ENCODE assay signal across 11 cellular contexts in the genomic region with DNA sequence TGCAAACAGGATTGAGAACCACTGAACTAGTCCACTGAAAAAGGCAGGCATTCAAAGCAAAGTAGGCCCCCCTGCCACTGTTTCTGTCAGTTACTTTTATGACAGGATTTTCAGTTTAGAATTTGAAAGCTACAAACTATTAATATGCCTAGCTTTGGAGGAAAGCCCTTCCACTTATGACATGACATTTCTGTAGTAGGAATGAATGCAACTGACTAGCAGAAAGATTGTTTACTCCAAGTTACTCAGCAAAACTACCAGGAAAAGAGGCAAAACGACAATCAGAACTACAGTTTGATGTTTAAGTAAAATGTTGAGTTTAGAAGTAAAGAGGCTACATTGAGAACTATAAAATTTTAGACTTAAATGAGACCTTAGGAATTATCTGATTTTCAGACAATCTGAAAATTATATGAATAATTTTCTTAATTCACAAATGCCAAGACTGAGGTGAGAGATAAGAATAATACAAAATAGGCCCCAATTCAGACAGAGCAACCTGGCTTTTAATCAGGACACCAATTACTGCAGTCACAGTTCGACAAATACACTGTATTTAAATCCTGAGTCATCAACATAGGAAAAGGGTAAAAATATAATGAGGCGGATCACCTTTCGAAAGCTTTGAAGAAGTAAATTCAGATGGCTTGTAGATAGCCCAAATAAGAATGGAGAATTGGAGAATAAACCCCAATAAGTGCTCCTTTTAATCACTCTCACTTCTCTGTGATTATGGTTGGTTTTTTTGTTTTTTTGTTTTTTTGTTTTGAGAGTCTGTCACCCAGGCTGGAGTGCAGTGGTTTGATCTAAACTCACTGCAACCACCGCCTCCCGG. TPM values are rescaled to one million over a fixed set of nuclear protein-coding genes. Genes with fewer than 3 reads are reported as not detected.
DNase-seq lines count a peak whose midpoint lies in the region; ATAC-seq, FAIRE-seq and TF ChIP-seq lines count a peak whose summit lies in the region.
"Had no signal": no experiment of that assay in that cellular context is flagged by ENCODE, and none has a peak within 500 bp of the region (broad histone marks: within the 10 kb centered on the region; RNA-seq: fewer than 3 reads in every experiment).

No MANE protein-coding gene starts in this region.

- peak overlapping the region; percentile 84 for H3K4me2 ChIP-seq in skeletal muscle satellite cell (ENCODE audit: low read length)

- H3K36me3 ChIP-seq in skeletal muscle satellite cell (ENCODE audit: insufficient read depth, low read length) = peaks cover 13% of the 10 kb centered on the region

- peaks cover 32% of the 10 kb centered on the region for H3K4me1 Mint-ChIP-seq in T-helper 2 cell treated with Interferon-gamma antibody and Interleukin-4, amounts not matched to agents 5 μg/mL and 100 μg/mL, for 36 hours (ENCODE audit: low read depth)

- peak overlapping the region; percentile 4 for H3K4me3 ChIP-seq in fibroblast of pulmonary artery (replicated peaks; ENCODE audit: low read depth, low read length)
- peak overlapping the region; percentile 96 for H3K4me3 ChIP-seq in skeletal muscle satellite cell (ENCODE audit: low read length)

- ATAC-seq in HG02852 (IDR thresholded peaks at IDR 0.05; ENCODE audit: unreplicated experiment) = no peak

- no peaks in the 10 kb centered on the region for H3K9me3 ChIP-seq in skeletal muscle satellite cell (replicated peaks; ENCODE audit: low read length)

- no peaks in the 10 kb centered on the region for H3K9me3 Mint-ChIP-seq in T-helper 2 cell treated with Interferon-gamma antibody and Interleukin-4, amounts not matched to agents 5 μg/mL and 100 μg/mL, for 36 hours

- TF ChIP-seq CTCF in fibroblast of pulmonary artery (IDR thresholded peaks at IDR 0.05; ENCODE audit: low read length, missing control alignments) = no peak

- peak; percentile 33 for FAIRE-seq in TTC549 (lab: Jason Lieb, UNC)

- H3K27me3 Mint-ChIP-seq in T-helper 2 cell treated with Interferon-gamma antibody and Interleukin-4, amounts not matched to agents 5 μg/mL and 100 μg/mL, for 36 hours (ENCODE audit: low read depth) = no peaks in the 10 kb centered on the region

- peak overlapping the region; percentile 17 for H3K27ac Mint-ChIP-seq in T-helper 2 cell treated with Interferon-gamma antibody and Interleukin-4, amounts not matched to agents 5 μg/mL and 100 μg/mL, for 36 hours

- peaks cover 52% of the 10 kb centered on the region for H3K4me1 ChIP-seq in skeletal muscle satellite cell (ENCODE audit: control insufficient read depth, insufficient read depth, low read length)

- H3K36me3 Mint-ChIP-seq in T-helper 2 cell treated with Interferon-gamma antibody and Interleukin-4, amounts not matched to agents 5 μg/mL and 100 μg/mL, for 36 hours (ENCODE audit: low read depth) = peaks cover 17% of the 10 kb centered on the region

- DNase-seq in T-helper 2 cell treated with Interferon-gamma antibody and Interleukin-4, amounts not matched to agents 5 μg/mL and 100 μg/mL, for 36 hours (ENCODE audit: low spot score) = no peak
- DNase-seq in T-helper 2 cell (no peak), fibroblast of pulmonary artery (ENCODE audit: low read depth) (no peak), GM19240 (ENCODE audit: insufficient read length, low spot score) (no peak)
- no peak for DNase-seq in stimulated activated CD4-positive, alpha-beta T cell treated with anti-CD3 and anti-CD28 coated beads, Interleukin-1b, Interleukin-23, amount 100 ng/mL, for 48 hours
- DNase-seq: activated naive CD4-positive, alpha-beta T cell treated with Interleukin-2 at 50 U/mL for 16 hours; islet precursor cell; NK-92 treated with Interleukin-12 subunit alpha and Interleukin-12 subunit beta, amount 100 ng/mL, for 24 hours had no signal

- peak overlapping the region; percentile 38 for H3K9ac ChIP-seq in skeletal muscle satellite cell (ENCODE audit: low read depth, low read length)

- no peaks in the 10 kb centered on the region for H3K27me3 ChIP-seq in skeletal muscle satellite cell (ENCODE audit: control insufficient read depth, insufficient read depth, low read length)

- peak overlapping the region; percentile 96 for H3K4me3 Mint-ChIP-seq in T-helper 2 cell treated with Interferon-gamma antibody and Interleukin-4, amounts not matched to agents 5 μg/mL and 100 μg/mL, for 36 hours

RNA-seq across cellular contexts. Expression of gene PRKAB2, which starts 2.2 kb away (rescaled TPM):
- total RNA-seq in skeletal muscle satellite cell (2012; rRNA removed) = 12.9 and 13.3 TPM in 2 replicates

RNA-seq across cellular contexts. Expression of gene FMO5, which starts 55.1 kb away (rescaled TPM):
- total RNA-seq in skeletal muscle satellite cell (2012; rRNA removed) = 0.25 and 0.66 TPM in 2 replicates
